ENCODE assay signal across 8 cellular contexts in genomic region chr1:5993553-5994510, GRCh38. TPM values are rescaled to one million over a fixed set of nuclear protein-coding genes. Genes with fewer than 3 reads are reported as not detected.
DNase-seq lines count a peak whose midpoint lies in the region; ATAC-seq and TF ChIP-seq lines count a peak whose summit lies in the region.

No MANE protein-coding gene starts in this region.

- no peak for ATAC-seq in Right ventricle myocardium inferior
- no peak for ATAC-seq in left cardiac atrium
- ATAC-seq in GM19328 (IDR thresholded peaks at IDR 0.05; ENCODE audit: unreplicated experiment) = no peak

- H2AFZ ChIP-seq in hepatocyte = no peak overlapping the region

- no peaks in the 10 kb centered on the region for H4K20me1 ChIP-seq in hepatocyte (ENCODE audit: insufficient read depth, poor library complexity, severe bottlenecking)

- 42% methylated on average over 29 of the region's 29 CpGs for WGBS in hepatocyte (ENCODE audit: low lambda C conversion rate, missing lambda C conversion rate)

- H3K4me1 ChIP-seq in hepatocyte (ENCODE audit: insufficient read depth) = peaks cover 9% of the 10 kb centered on the region

- no peak overlapping the region for H3K4me3 ChIP-seq in hepatocyte

- DNase-seq in Right ventricle myocardium inferior (ENCODE audit: missing footprints) (peak; percentile 64), left cardiac atrium (no peak), hepatocyte (ENCODE audit: low spot score) (no peak), cortex of kidney (lab: John Stamatoyannopoulos, UW) (no peak), foreskin melanocyte (no peak)
- peak; percentile 28 for DNase-seq in activated T-cell treated with anti-CD3 and anti-CD28 coated beads, Interleukin-2, amount 50 U/mL, for 1 hour
- peak; percentile 61 for DNase-seq in stimulated activated CD8-positive, alpha-beta memory T cell treated with anti-CD3 and anti-CD28 coated beads, Interleukin-4, amount 100 ng/mL, for 48 hours

- no peaks in the 10 kb centered on the region for H3K9me3 ChIP-seq in hepatocyte (ENCODE audit: low read depth)

- peaks cover 9% of the 10 kb centered on the region for H3K79me2 ChIP-seq in hepatocyte

- H3K36me3 ChIP-seq in hepatocyte (replicated peaks; ENCODE audit: insufficient read depth, low read depth) = no peaks in the 10 kb centered on the region

- peaks cover 11% of the 10 kb centered on the region for H3K27me3 ChIP-seq in hepatocyte

- intact Hi-C loops in Right ventricle myocardium inferior (cut with DNase I) = loop anchor here (5.0 kb wide), 1 partner anchor 213 kb away; the partner anchor contains the start of gene RNF207
- intact Hi-C loops in left cardiac atrium (cut with DNase I) = no loop called here

- H3K9me2 ChIP-seq in hepatocyte (replicated peaks; ENCODE audit: insufficient read depth) = no peaks in the 10 kb centered on the region

- H3K27ac ChIP-seq in hepatocyte = no peak overlapping the region

- H3K4me2 ChIP-seq in hepatocyte = peak overlapping the region; percentile 77

- no peak for TF ChIP-seq CTCF in hepatocyte (IDR thresholded peaks at IDR 0.05; ENCODE audit: poor library complexity)

RNA-seq across cellular contexts. Expression of gene NPHP4, which starts 1.6 kb away (rescaled TPM):
- total RNA-seq in Right ventricle myocardium inferior (4.8 TPM), left cardiac atrium (1 to 10 TPM; 5.1 to 7.3 TPM), hepatocyte (5.4 and 6.0 TPM in 2 replicates)
- 5.6 and 6.7 TPM in 2 replicates for polyA plus RNA-seq in hepatocyte

RNA-seq across cellular contexts. Expression of gene KCNAB2, which starts 51.9 kb away (rescaled TPM):
- 21.0 TPM for total RNA-seq in Right ventricle myocardium inferior
- total RNA-seq in left cardiac atrium = 10 to 100 TPM; 13.2 to 14.7 TPM
- 3.5 and 3.7 TPM in 2 replicates for total RNA-seq in hepatocyte
- 3.1 and 7.4 TPM in 2 replicates for polyA plus RNA-seq in hepatocyte

Comparison
In these comparisons a context has a peak if more than half of its experiments do, and no peak if none do; other contexts are left out.
1. DNase-seq: peak in Right ventricle myocardium inferior (single experiment), activated T-cell treated with anti-CD3 and anti-CD28 coated beads, Interleukin-2, amount 50 U/mL, for 1 hour (single experiment) and stimulated activated CD8-positive, alpha-beta memory T cell treated with anti-CD3 and anti-CD28 coated beads, Interleukin-4, amount 100 ng/mL, for 48 hours (single experiment); none in left cardiac atrium (single experiment), hepatocyte (single experiment), cortex of kidney (single experiment) and foreskin melanocyte (single experiment).